ENCODE assay signal across 9 cellular contexts in genomic region chr14:93788557-93789365, GRCh38. TPM values are rescaled to one million over a fixed set of nuclear protein-coding genes. Genes with fewer than 3 reads are reported as not detected.
DNase-seq lines count a peak whose midpoint lies in the region; ATAC-seq and TF ChIP-seq lines count a peak whose summit lies in the region.
"Had no signal": no experiment of that assay in that cellular context is flagged by ENCODE, and none has a peak within 500 bp of the region (broad histone marks: within the 10 kb centered on the region; RNA-seq: fewer than 3 reads in every experiment).

No MANE protein-coding gene starts in this region.

- peak; percentile 28 for DNase-seq in COLO829 (ENCODE audit: low spot score)
- peak; percentile 80 for DNase-seq in NCI-H1694 treated with DMSO at 0.1 percent for 48 hours (lab: John Stamatoyannopoulos, UW)
- no peak for DNase-seq in colonic mucosa
- DNase-seq in lower lobe of right lung, result no peak
- no peak for DNase-seq in upper lobe of right lung
- no peak for DNase-seq in GDM1 (lab: John Stamatoyannopoulos, UW)

- no peaks in the 10 kb centered on the region for H3K9me3 ChIP-seq in colonic mucosa
- no peaks in the 10 kb centered on the region for H3K9me3 ChIP-seq in lower lobe of right lung
- no peaks in the 10 kb centered on the region for H3K9me3 ChIP-seq in upper lobe of right lung

- peak overlapping the region; percentile 17 for H3K27ac ChIP-seq in colonic mucosa
- no peak overlapping the region for H3K27ac ChIP-seq in lower lobe of right lung
- H3K27ac ChIP-seq in upper lobe of right lung, result no peak overlapping the region

- TF ChIP-seq CTCF in colonic mucosa (IDR thresholded peaks at IDR 0.05) (no peak), lower lobe of right lung (IDR thresholded peaks at IDR 0.05) (no peak), upper lobe of right lung (IDR thresholded peaks at IDR 0.05) (peak; percentile 24)

- intact Hi-C loops in colonic mucosa (cut with DNase I) (no loop called here), lower lobe of right lung (cut with DNase I) (no loop called here), upper lobe of right lung (cut with DNase I) (no loop called here)

- no peaks in the 10 kb centered on the region for H3K4me1 ChIP-seq in colonic mucosa
- H3K4me1 ChIP-seq in lower lobe of right lung, result no peaks in the 10 kb centered on the region
- no peaks in the 10 kb centered on the region for H3K4me1 ChIP-seq in upper lobe of right lung

- peak overlapping the region in 1 of 2 donors; percentile 24 for H3K9ac ChIP-seq in colonic mucosa (ENCODE audit: low read depth in 2 of 2, low read length in 2 of 2)

- H3K36me3 ChIP-seq in colonic mucosa, result no peaks in the 10 kb centered on the region
- H3K36me3 ChIP-seq in lower lobe of right lung, result no peaks in the 10 kb centered on the region
- no peaks in the 10 kb centered on the region for H3K36me3 ChIP-seq in upper lobe of right lung

- peaks cover 16% of the 10 kb centered on the region for H3K27me3 ChIP-seq in colonic mucosa
- peaks cover 34% of the 10 kb centered on the region for H3K27me3 ChIP-seq in lower lobe of right lung (ENCODE audit: low read depth)
- peaks cover 51% of the 10 kb centered on the region for H3K27me3 ChIP-seq in upper lobe of right lung

- ATAC-seq in lower lobe of right lung (peak; percentile 70 to 84), upper lobe of right lung (peak; percentile 69), HG03045 (IDR thresholded peaks at IDR 0.05; ENCODE audit: unreplicated experiment) (no peak), HG03378 (IDR thresholded peaks at IDR 0.05; ENCODE audit: unreplicated experiment) (no peak)
- ATAC-seq: GM12878 had no signal

- peak overlapping the region; percentile 40 for H3K4me3 ChIP-seq in colonic mucosa
- H3K4me3 ChIP-seq in lower lobe of right lung, result peak overlapping the region; percentile 46
- H3K4me3 ChIP-seq in upper lobe of right lung, result peak overlapping the region; percentile 37
- H3K4me3 ChIP-seq: GM12878 had no signal

RNA-seq across cellular contexts. Expression of gene PRIMA1, which starts 0.5 kb away (rescaled TPM):
- 1 to 10 TPM; 1.2 to 4.4 TPM for total RNA-seq in colonic mucosa
- total RNA-seq in lower lobe of right lung, result 3.0 TPM
- 1.9 TPM for total RNA-seq in upper lobe of right lung
- total RNA-seq: GM12878 had no signal

Comparison
In these comparisons a context has a peak if more than half of its experiments do, and no peak if none do; other contexts are left out.
1. DNase-seq: peak in COLO829 (single experiment) and NCI-H1694 treated with DMSO at 0.1 percent for 48 hours (single experiment); none in colonic mucosa (single experiment), lower lobe of right lung (single experiment), upper lobe of right lung (single experiment) and GDM1 (single experiment).
2. ATAC-seq: peak in lower lobe of right lung (2 of 2) and upper lobe of right lung (single experiment); none in HG03045 (single experiment) and HG03378 (single experiment).
3. Peak in every context shown above with its lines, with median percentiles within 50 percentile points of each other: H3K4me3 ChIP-seq.